ENCODE assay signal across 8 cellular contexts in genomic region chr13:19586904-19587634, GRCh38. TPM values are rescaled to one million over a fixed set of nuclear protein-coding genes. Genes with fewer than 3 reads are reported as not detected.
DNase-seq lines count a peak whose midpoint lies in the region; ATAC-seq, FAIRE-seq and TF ChIP-seq lines count a peak whose summit lies in the region.

No MANE protein-coding gene starts in this region.

- peak overlapping the region; percentile 76 for H3K4me3 ChIP-seq in OCI-LY3 (ENCODE audit: low read length)
- no peak overlapping the region for H3K4me3 ChIP-seq in keratinocyte (ENCODE audit: control insufficient read depth in 2 of 3, extremely low read depth in 1 of 3, insufficient read depth in 2 of 3, low read depth in 1 of 3, low read length in 3 of 3)

- H2AFZ ChIP-seq in OCI-LY3 (ENCODE audit: low read depth, low read length) (peak overlapping the region; percentile 82), keratinocyte (ENCODE audit: control insufficient read depth, low read length) (peak overlapping the region; percentile 60)

- H3K9me3 ChIP-seq in OCI-LY3 (ENCODE audit: insufficient read depth, low read length): no peaks in the 10 kb centered on the region
- H3K9me3 ChIP-seq in keratinocyte (ENCODE audit: control insufficient read depth, low read depth, low read length): no peaks in the 10 kb centered on the region

- peaks cover 17% of the 10 kb centered on the region for H3K4me1 ChIP-seq in OCI-LY3 (ENCODE audit: low read length)
- no peaks in the 10 kb centered on the region for H3K4me1 ChIP-seq in keratinocyte (ENCODE audit: control insufficient read depth, extremely low read depth, insufficient read depth, low read length)

- TF ChIP-seq CTCF in OCI-LY3 (IDR thresholded peaks at IDR 0.05; ENCODE audit: low read depth, low read length) (no peak), keratinocyte (optimal IDR thresholded peaks at IDR 0.05 in 1 of 3, IDR thresholded peaks at IDR 0.05 in 1 of 3, conservative IDR thresholded peaks at IDR 0.05 in 1 of 3; ENCODE audit: extremely low read depth in 1 of 3, insufficient read depth in 2 of 3, low read length in 3 of 3) (peak in 1 of 3 experiments; percentile 4)

- H3K27me3 ChIP-seq in OCI-LY3 (ENCODE audit: low read depth, low read length) (no peaks in the 10 kb centered on the region), keratinocyte (ENCODE audit: control insufficient read depth, extremely low read depth, insufficient read depth, low read length) (no peaks in the 10 kb centered on the region)

- H3K9ac ChIP-seq in OCI-LY3 (ENCODE audit: low read length) (peak overlapping the region; percentile 61), keratinocyte (ENCODE audit: control insufficient read depth, extremely low read depth, insufficient read depth, low read length) (no peak overlapping the region)

- H3K27ac ChIP-seq in OCI-LY3 (ENCODE audit: low read length) (peak overlapping the region; percentile 83), keratinocyte (ENCODE audit: control insufficient read depth, insufficient read depth, low read length) (no peak overlapping the region)

- H3K79me2 ChIP-seq in OCI-LY3 (ENCODE audit: low read length) (no peaks in the 10 kb centered on the region), keratinocyte (ENCODE audit: control insufficient read depth, insufficient read depth, low read length) (no peaks in the 10 kb centered on the region)

- dilution Hi-C loops in keratinocyte (cut with MboI; ENCODE audit: extremely low pct_ligation_motif_present, low sequenced_read_pairs): no loop called here

- peak; percentile 52 for FAIRE-seq in keratinocyte (lab: Jason Lieb, UNC)

- peak overlapping the region; percentile 72 for H3K4me2 ChIP-seq in OCI-LY3 (ENCODE audit: low read length)
- peak overlapping the region; percentile 69 for H3K4me2 ChIP-seq in keratinocyte (ENCODE audit: control insufficient read depth, extremely low read depth, insufficient read depth, low read depth, low read length)

- peak; percentile 77 for ATAC-seq in GM18873 (IDR thresholded peaks at IDR 0.05; ENCODE audit: low FRiP score, unreplicated experiment)
- peak; percentile 80 for ATAC-seq in HG02870 (IDR thresholded peaks at IDR 0.05; ENCODE audit: unreplicated experiment)

- H3K9me1 ChIP-seq in keratinocyte (ENCODE audit: control insufficient read depth, extremely low read depth, insufficient read depth, low read length): no peaks in the 10 kb centered on the region

- H3K36me3 ChIP-seq in OCI-LY3 (replicated peaks; ENCODE audit: low read depth, low read length): no peaks in the 10 kb centered on the region
- H3K36me3 ChIP-seq in keratinocyte (ENCODE audit: control insufficient read depth in 2 of 2, extremely low read depth in 1 of 2, insufficient read depth in 2 of 2, low read length in 2 of 2): no peaks in the 10 kb centered on the region

- H4K20me1 ChIP-seq in OCI-LY3 (ENCODE audit: insufficient read depth, low read length): no peaks in the 10 kb centered on the region
- H4K20me1 ChIP-seq in keratinocyte (ENCODE audit: control insufficient read depth, extremely low read depth, insufficient read depth, low read length): no peaks in the 10 kb centered on the region

- DNase-seq in activated T-cell treated with anti-CD3 and anti-CD28 coated beads, Interleukin-2, amount 50 U/mL, for 1 hour: peak; percentile 71
- DNase-seq in keratinocyte (ENCODE audit: low read depth, low spot score) (no peak), DMS153 (lab: John Stamatoyannopoulos, UW) (no peak), COLO829 (ENCODE audit: low spot score) (no peak)
- peak; percentile 41 to 53 for DNase-seq in stimulated activated CD8-positive, alpha-beta memory T cell treated with anti-CD3 and anti-CD28 coated beads, Interleukin-7, amount 100 ng/mL, for 1 hour (ENCODE audit: low read depth in 2 of 2)

RNA-seq across cellular contexts. Expression of gene TPTE2, which starts 25.7 kb away (rescaled TPM):
- polyA plus RNA-seq in keratinocyte: 0.03 TPM in 1 of 3 replicates, not detected in the others
- polyA plus RNA-seq in keratinocyte (2011; ENCODE audit: low read depth): not detected
- not detected in 2 replicates for polyA plus RNA-seq in keratinocyte (2011; cell fraction: cytosol; rRNA removed)
- polyA plus RNA-seq in keratinocyte (2011; cell fraction: nucleus; rRNA removed): not detected in 2 replicates
- not detected in 2 replicates for polyA plus RNA-seq in keratinocyte (2012; ENCODE audit: low replicate concordance)
- polyA minus RNA-seq in keratinocyte: not detected in 3 replicates
- not detected for polyA minus RNA-seq in keratinocyte (2011; cell fraction: cytosol; rRNA and poly(A)+ RNA removed)
- polyA minus RNA-seq in keratinocyte (2011; cell fraction: nucleus; rRNA and poly(A)+ RNA removed): not detected in 2 replicates

RNA-seq across cellular contexts. Expression of gene MPHOSPH8, which starts 46.4 kb away (rescaled TPM):
- 17.4 to 24.7 TPM (median 20.1 TPM) in 3 replicates for polyA plus RNA-seq in keratinocyte
- polyA plus RNA-seq in keratinocyte (2011; ENCODE audit: low read depth): 61.2 TPM
- 12.4 and 19.4 TPM in 2 replicates for polyA plus RNA-seq in keratinocyte (2011; cell fraction: cytosol; rRNA removed)
- 51.0 and 57.1 TPM in 2 replicates for polyA plus RNA-seq in keratinocyte (2011; cell fraction: nucleus; rRNA removed)
- polyA plus RNA-seq in keratinocyte (2012; ENCODE audit: low replicate concordance): 24.0 and 27.2 TPM in 2 replicates
- 4.7 to 7.9 TPM (median 4.8 TPM) in 3 replicates for polyA minus RNA-seq in keratinocyte
- polyA minus RNA-seq in keratinocyte (2011; cell fraction: cytosol; rRNA and poly(A)+ RNA removed): 14.0 TPM
- polyA minus RNA-seq in keratinocyte (2011; cell fraction: nucleus; rRNA and poly(A)+ RNA removed): 8.1 and 13.1 TPM in 2 replicates

Comparison
In these comparisons a context has a peak if more than half of its experiments do, and no peak if none do; other contexts are left out.
1. DNase-seq: peak in activated T-cell treated with anti-CD3 and anti-CD28 coated beads, Interleukin-2, amount 50 U/mL, for 1 hour (single experiment) and stimulated activated CD8-positive, alpha-beta memory T cell treated with anti-CD3 and anti-CD28 coated beads, Interleukin-7, amount 100 ng/mL, for 1 hour (2 of 2); none in keratinocyte (single experiment), DMS153 (single experiment) and COLO829 (single experiment).